In the genomic region with DNA sequence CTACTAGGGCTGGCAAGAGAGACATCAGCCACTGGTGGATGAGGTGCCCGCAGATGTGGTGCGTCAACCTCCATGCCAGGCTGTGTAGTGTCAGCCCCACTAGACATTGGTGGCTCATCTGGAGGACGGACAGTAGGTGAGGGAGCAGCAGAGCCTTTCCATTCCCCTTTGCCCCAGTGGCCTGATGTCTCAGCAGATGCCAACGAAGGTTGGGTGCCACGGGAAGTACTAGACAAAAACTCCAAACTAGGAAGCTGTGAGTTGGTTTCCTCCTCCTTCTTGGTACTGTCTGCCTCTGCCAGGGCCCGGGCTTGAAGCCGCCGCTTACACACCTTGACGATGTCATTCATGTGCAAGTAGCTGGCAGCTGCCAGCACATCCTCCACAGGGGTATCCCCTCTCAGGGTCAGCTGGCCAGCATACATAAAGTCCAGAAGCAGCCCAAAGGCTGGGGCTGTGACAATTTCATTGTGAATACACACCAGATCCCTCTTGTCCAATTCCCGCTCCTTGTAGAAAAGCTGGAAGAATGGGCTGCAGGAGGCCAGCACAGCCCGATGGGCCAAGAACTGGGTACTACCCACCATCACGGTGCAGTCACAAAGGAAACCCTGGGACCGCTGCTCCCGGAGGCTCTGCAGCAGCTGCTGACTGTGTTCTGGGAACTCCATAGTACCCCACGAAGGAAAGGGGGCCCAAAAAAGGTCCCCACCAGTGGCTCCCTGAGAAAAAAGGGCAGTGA, we compare ENCODE assay signal across 8 cellular contexts. TPM values are rescaled to one million over a fixed set of nuclear protein-coding genes. Genes with fewer than 3 reads are reported as not detected.
DNase-seq lines count a peak whose midpoint lies in the region; ATAC-seq and TF ChIP-seq lines count a peak whose summit lies in the region.

No MANE protein-coding gene starts in this region.

- POLR2A ChIA-PET in BJ (lab: Charles Lee): interaction anchor here (0.5 to 1.3 kb wide), 9 partner anchors 18 to 1016 kb away, joined by 3 to 17 read pairs (median 5); partner anchors contain the start of genes C11orf98, CSKMT, EEF1G and HNRNPUL2

- peaks cover 18% of the 10 kb centered on the region for H3K4me1 Mint-ChIP-seq in central memory CD8-positive, alpha-beta T cell
- peaks cover 14 to 29% (median 26%) of the 10 kb centered on the region in 3 donors for H3K4me1 Mint-ChIP-seq in naive B cell

- H3K9me3 ChIP-seq in HUES6 (ENCODE audit: control insufficient read depth, insufficient read depth, low read depth, low read length): no peaks in the 10 kb centered on the region

- H3K4me3 ChIP-seq in BJ (ENCODE audit: low read depth, low read length) (peak overlapping the region; percentile 75), HUES6 (ENCODE audit: low read depth, low read length) (peak overlapping the region; percentile 89)

- H3K27ac ChIP-seq in HUES6 (ENCODE audit: low read depth, low read length): peak overlapping the region; percentile 8; the same call in 1 of the 2 replicates

- H3K9me3 Mint-ChIP-seq in central memory CD8-positive, alpha-beta T cell: no peaks in the 10 kb centered on the region
- H3K9me3 Mint-ChIP-seq in naive B cell: no peaks in the 10 kb centered on the region

- peak overlapping the region; percentile 88 for H3K4me3 Mint-ChIP-seq in central memory CD8-positive, alpha-beta T cell
- peak overlapping the region; percentile 87 to 100 (median 99) for H3K4me3 Mint-ChIP-seq in naive B cell

- H3K27me3 ChIP-seq in BJ (ENCODE audit: control insufficient read depth, insufficient read depth, low read length) (no peaks in the 10 kb centered on the region), HUES6 (ENCODE audit: control insufficient read depth, insufficient read depth, low read length) (no peaks in the 10 kb centered on the region)

- no peak for ATAC-seq in central memory CD8-positive, alpha-beta T cell (replicated peaks; ENCODE audit: extremely low read depth, poor library complexity, severe bottlenecking)
- no peak for ATAC-seq in naive B cell (ENCODE audit: low read depth in 2 of 2)
- no peak for ATAC-seq in GM19023 (IDR thresholded peaks at IDR 0.05; ENCODE audit: unreplicated experiment)

- peak overlapping the region; percentile 88 for H3K27ac Mint-ChIP-seq in central memory CD8-positive, alpha-beta T cell (ENCODE audit: low read depth)
- peak overlapping the region in 4 of 6 donors; percentile 84 to 99 (median 98) for H3K27ac Mint-ChIP-seq in naive B cell

- CTCF ChIA-PET in BJ (lab: Yijun Ruan, JAX): interaction anchor here (1.0 to 2.1 kb wide), 6 partner anchors 14 to 59 kb away, joined by 3 to 13 read pairs (median 4); partner anchors contain the start of gene TMEM179B

- no peak for DNase-seq in BJ (ENCODE audit: low read depth)
- no peak for DNase-seq in central memory CD8-positive, alpha-beta T cell (ENCODE audit: low spot score in 2 of 2)
- DNase-seq in naive B cell: no peak
- DNase-seq in hepatic stellate cell (ENCODE audit: low spot score): no peak
- DNase-seq in DMS79 treated with DMSO at 0.1 percent for 48 hours (lab: John Stamatoyannopoulos, UW): no peak
- DNase-seq in ACHN: no peak

- in situ Hi-C loops in ACHN (cut with HindIII; ENCODE audit: low pct_ligation_motif_present, low pct_unique_long_range_greater_than_20kb, low sequenced_read_pairs): no loop called here

- peaks cover 11% of the 10 kb centered on the region for H3K36me3 ChIP-seq in BJ (ENCODE audit: control insufficient read depth, insufficient read depth, low read length)
- peaks cover 28% of the 10 kb centered on the region for H3K36me3 ChIP-seq in HUES6 (ENCODE audit: control insufficient read depth, insufficient read depth, low read length)

- H3K27me3 Mint-ChIP-seq in central memory CD8-positive, alpha-beta T cell: no peaks in the 10 kb centered on the region
- H3K27me3 Mint-ChIP-seq in naive B cell: no peaks in the 10 kb centered on the region

- H3K4me1 ChIP-seq in HUES6 (ENCODE audit: control insufficient read depth, insufficient read depth, low read length): peaks cover 11% of the 10 kb centered on the region; the same call in 1 of the 2 replicates

- peaks cover 12% of the 10 kb centered on the region for H3K36me3 Mint-ChIP-seq in central memory CD8-positive, alpha-beta T cell (ENCODE audit: insufficient read depth)
- H3K36me3 Mint-ChIP-seq in naive B cell: no peaks in the 10 kb centered on the region

- no peak for TF ChIP-seq CTCF in BJ (IDR thresholded peaks at IDR 0.05; ENCODE audit: insufficient read depth, low read depth, low read length)

- H3K9ac ChIP-seq in HUES6 (ENCODE audit: low read length): no peak overlapping the region

RNA-seq across cellular contexts. Expression of gene ZBTB3, which starts 0.8 kb away (rescaled TPM):
- polyA plus RNA-seq in BJ (2011; rRNA removed): 3.5 and 3.8 TPM in 2 replicates
- 11.7 and 12.9 TPM in 2 replicates for polyA minus RNA-seq in BJ (2011; rRNA and poly(A)+ RNA removed)
- 10 to 100 TPM in 1 of 6 donors, 1 to 10 TPM in 5; 3.7 to 12.9 (median 6.4) TPM for polyA plus RNA-seq in naive B cell (ENCODE audit: low read depth in 6 of 6)

RNA-seq across cellular contexts. Expression of gene POLR2G, which starts 8.2 kb away (rescaled TPM):
- polyA plus RNA-seq in BJ (2011; rRNA removed) (151 and 208 TPM in 2 replicates), naive B cell (ENCODE audit: low read depth in 6 of 6) (100 to 1,000 TPM; 249 to 395 (median 290) TPM)
- polyA minus RNA-seq in BJ (2011; rRNA and poly(A)+ RNA removed): 78.1 and 133 TPM in 2 replicates

RNA-seq across cellular contexts. Expression of gene TAF6L, which starts 18.0 kb away (rescaled TPM):
- 9.1 and 17.0 TPM in 2 replicates for polyA plus RNA-seq in BJ (2011; rRNA removed)
- polyA minus RNA-seq in BJ (2011; rRNA and poly(A)+ RNA removed): 12.2 and 19.0 TPM in 2 replicates
- polyA plus RNA-seq in naive B cell (ENCODE audit: low read depth in 6 of 6): 10 to 100 TPM in 2 of 6 donors, 1 to 10 TPM in 4; 8.3 to 14.3 (median 9.5) TPM

RNA-seq across cellular contexts. Expression of gene TTC9C, which starts 24.9 kb away (rescaled TPM):
- polyA plus RNA-seq in BJ (2011; rRNA removed) (31.7 and 32.6 TPM in 2 replicates), naive B cell (ENCODE audit: low read depth in 6 of 6) (10 to 100 TPM; 12.1 to 45.9 (median 21.6) TPM)
- polyA minus RNA-seq in BJ (2011; rRNA and poly(A)+ RNA removed): 14.2 and 16.7 TPM in 2 replicates

RNA-seq across cellular contexts. Expression of gene HNRNPUL2, which starts 25.9 kb away (rescaled TPM):
- polyA plus RNA-seq in BJ (2011; rRNA removed) (10.0 and 17.3 TPM in 2 replicates), naive B cell (ENCODE audit: low read depth in 6 of 6) (1 to 10 TPM in 4 of 6 donors, under 1 TPM in 2; 0.61 to 2.9 (median 1.1) TPM)
- polyA minus RNA-seq in BJ (2011; rRNA and poly(A)+ RNA removed): 7.9 and 13.1 TPM in 2 replicates
